17 cellular contexts compared by ENCODE assay signal in genomic region chr14:38616959-38617358, GRCh38.
DNase-seq lines count a peak whose midpoint lies in the region; ATAC-seq and TF ChIP-seq lines count a peak whose summit lies in the region.
"Had no signal": no experiment of that assay in that cellular context is flagged by ENCODE, and none has a peak within 500 bp of the region (broad histone marks: within the 10 kb centered on the region; RNA-seq: fewer than 3 reads in every experiment).

No MANE protein-coding gene starts in this region.

- H3K9me3 Mint-ChIP-seq in WTC11, result peaks cover 29% of the 10 kb centered on the region
- H3K9me3 Mint-ChIP-seq: activated CD4-positive, alpha-beta memory T cell treated with anti-CD3 and anti-CD28 coated beads, Interleukin-2, amount 10 ng/mL, durations not matched to agents 7 days and 5 days had no signal

- H3K4me3 Mint-ChIP-seq in WTC11, result no peak overlapping the region
- H3K4me3 Mint-ChIP-seq: activated CD4-positive, alpha-beta memory T cell treated with anti-CD3 and anti-CD28 coated beads, Interleukin-2, amount 10 ng/mL, durations not matched to agents 7 days and 5 days; memory B cell; stimulated activated naive CD8-positive, alpha-beta T cell treated with anti-CD3 and anti-CD28 coated beads, Interleukin-15, Interleukin-2, amounts not matched to agents 100 ng/mL and 50 ng/mL, for 24 hours had no signal

- POLR2A ChIA-PET in WTC11 (lab: Charles Lee), result no interaction called here

- peaks cover 4% of the 10 kb centered on the region; the same call in 1 of the 2 replicates for H3K27me3 Mint-ChIP-seq in WTC11 (ENCODE audit: low read depth)
- H3K27me3 Mint-ChIP-seq: activated CD4-positive, alpha-beta memory T cell treated with anti-CD3 and anti-CD28 coated beads, Interleukin-2, amount 10 ng/mL, durations not matched to agents 7 days and 5 days; memory B cell; stimulated activated naive CD8-positive, alpha-beta T cell treated with anti-CD3 and anti-CD28 coated beads, Interleukin-15, Interleukin-2, amounts not matched to agents 100 ng/mL and 50 ng/mL, for 24 hours had no signal

- TF ChIP-seq CTCF in VCaP (conservative IDR thresholded peaks at IDR 0.05) (no peak), esophagus squamous epithelium (IDR thresholded peaks at IDR 0.05) (no peak), WTC11 (IDR thresholded peaks at IDR 0.05) (no peak)

- no peaks in the 10 kb centered on the region for H3K9me3 ChIP-seq in esophagus squamous epithelium

- no peaks in the 10 kb centered on the region for H3K36me3 ChIP-seq in esophagus squamous epithelium

- no peak for TF ChIP-seq POLR2A in esophagus squamous epithelium (IDR thresholded peaks at IDR 0.05)

- no peaks in the 10 kb centered on the region for H3K27me3 ChIP-seq in esophagus squamous epithelium

- H3K4me3 ChIP-seq in esophagus squamous epithelium, result no peak overlapping the region
- H3K4me3 ChIP-seq: skin epidermis had no signal

- peaks cover 19% of the 10 kb centered on the region for H3K4me1 Mint-ChIP-seq in WTC11
- H3K4me1 Mint-ChIP-seq: activated CD4-positive, alpha-beta memory T cell treated with anti-CD3 and anti-CD28 coated beads, Interleukin-2, amount 10 ng/mL, durations not matched to agents 7 days and 5 days; memory B cell had no signal

- H3K27ac Mint-ChIP-seq in WTC11, result no peak overlapping the region
- H3K27ac Mint-ChIP-seq: activated CD4-positive, alpha-beta memory T cell treated with anti-CD3 and anti-CD28 coated beads, Interleukin-2, amount 10 ng/mL, durations not matched to agents 7 days and 5 days; memory B cell; stimulated activated naive CD8-positive, alpha-beta T cell treated with anti-CD3 and anti-CD28 coated beads, Interleukin-15, Interleukin-2, amounts not matched to agents 100 ng/mL and 50 ng/mL, for 24 hours had no signal

- DNase-seq in DMS153 (lab: John Stamatoyannopoulos, UW) (peak; percentile 50), DMS153 treated with DMSO at 0.1 percent for 48 hours (lab: John Stamatoyannopoulos, UW; ENCODE audit: unreplicated experiment) (no peak), NCI-H146 treated with DMSO at 0.1 percent for 48 hours (lab: John Stamatoyannopoulos, UW; ENCODE audit: unreplicated experiment) (peak; percentile 33), posterior cingulate gyrus (peak in 9 of 10 donors; percentile 17 to 88 (median 49)), esophagus squamous epithelium (lab: John Stamatoyannopoulos, UW) (no peak), WTC11 (ENCODE audit: low spot score) (no peak)
- no peak for DNase-seq in stimulated activated CD4-positive, alpha-beta T cell treated with anti-CD3 and anti-CD28 coated beads, Interleukin-2, amount 100 ng/mL, for 48 hours
- DNase-seq: 8988T; activated CD4-positive, alpha-beta memory T cell treated with anti-CD3 and anti-CD28 coated beads, Interleukin-2, amount 10 ng/mL, durations not matched to agents 7 days and 5 days; activated effector memory CD4-positive, alpha-beta T cell treated with anti-CD3 and anti-CD28 coated beads, Interleukin-2, amount 50 U/mL, for 16 hours; dermis blood vessel endothelial cell; Right ventricle myocardium superior had no signal

- H3K36me3 Mint-ChIP-seq in WTC11, result peaks cover 19% of the 10 kb centered on the region
- H3K36me3 Mint-ChIP-seq: memory B cell had no signal

- 20 to 53% methylated on average over 3 to 4 of the region's 4 CpGs for WGBS in esophagus squamous epithelium, 2 donors

- H3K27ac ChIP-seq in VCaP, result peak overlapping the region; percentile 20; the same call in 1 of the 2 replicates
- H3K27ac ChIP-seq in esophagus squamous epithelium, result no peak overlapping the region
- H3K27ac ChIP-seq: HL-60, skin epidermis had no signal

- no peaks in the 10 kb centered on the region for H3K4me1 ChIP-seq in esophagus squamous epithelium

- no peak; the same call in 1 of the 2 replicates for ATAC-seq in WTC11

- CTCF ChIA-PET in WTC11 (lab: Charles Lee), result no interaction called here

- intact Hi-C loops in posterior cingulate gyrus (cut with DNase I) (no loop called here), esophagus squamous epithelium (cut with DNase I) (no loop called here)

TF ChIP-seq in WTC11, 78 proteins besides CTCF, POLR2A, EP300 and RAD21 (continues in another document):
- TF ChIP-seq ZNF317 (CRISPR knock-in tag; IDR thresholded peaks at IDR 0.05; ENCODE audit: borderline replicate concordance, low read depth), result no peak
- TF ChIP-seq SOX15 (CRISPR knock-in tag; IDR thresholded peaks at IDR 0.05), result no peak
- TF ChIP-seq FOXJ3 (CRISPR knock-in tag; IDR thresholded peaks at IDR 0.05; ENCODE audit: borderline replicate concordance), result no peak
- no peak for TF ChIP-seq SMAD4 (CRISPR knock-in tag; IDR thresholded peaks at IDR 0.05)
- TF ChIP-seq, protein P1, sequence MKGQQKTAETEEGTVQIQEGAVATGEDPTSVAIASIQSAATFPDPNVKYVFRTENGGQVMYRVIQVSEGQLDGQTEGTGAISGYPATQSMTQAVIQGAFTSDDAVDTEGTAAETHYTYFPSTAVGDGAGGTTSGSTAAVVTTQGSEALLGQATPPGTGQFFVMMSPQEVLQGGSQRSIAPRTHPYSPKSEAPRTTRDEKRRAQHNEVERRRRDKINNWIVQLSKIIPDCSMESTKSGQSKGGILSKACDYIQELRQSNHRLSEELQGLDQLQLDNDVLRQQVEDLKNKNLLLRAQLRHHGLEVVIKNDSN (CRISPR knock-in tag; IDR thresholded peaks at IDR 0.05), result no peak
- no peak for TF ChIP-seq IRF1 (CRISPR knock-in tag; IDR thresholded peaks at IDR 0.05)
- no peak for TF ChIP-seq ATF1 (CRISPR knock-in tag; IDR thresholded peaks at IDR 0.05)
- no peak for TF ChIP-seq NR2C2 (CRISPR knock-in tag; IDR thresholded peaks at IDR 0.05)
- no peak for TF ChIP-seq HMGXB4 (CRISPR knock-in tag; IDR thresholded peaks at IDR 0.05)
- TF ChIP-seq, protein P2, sequence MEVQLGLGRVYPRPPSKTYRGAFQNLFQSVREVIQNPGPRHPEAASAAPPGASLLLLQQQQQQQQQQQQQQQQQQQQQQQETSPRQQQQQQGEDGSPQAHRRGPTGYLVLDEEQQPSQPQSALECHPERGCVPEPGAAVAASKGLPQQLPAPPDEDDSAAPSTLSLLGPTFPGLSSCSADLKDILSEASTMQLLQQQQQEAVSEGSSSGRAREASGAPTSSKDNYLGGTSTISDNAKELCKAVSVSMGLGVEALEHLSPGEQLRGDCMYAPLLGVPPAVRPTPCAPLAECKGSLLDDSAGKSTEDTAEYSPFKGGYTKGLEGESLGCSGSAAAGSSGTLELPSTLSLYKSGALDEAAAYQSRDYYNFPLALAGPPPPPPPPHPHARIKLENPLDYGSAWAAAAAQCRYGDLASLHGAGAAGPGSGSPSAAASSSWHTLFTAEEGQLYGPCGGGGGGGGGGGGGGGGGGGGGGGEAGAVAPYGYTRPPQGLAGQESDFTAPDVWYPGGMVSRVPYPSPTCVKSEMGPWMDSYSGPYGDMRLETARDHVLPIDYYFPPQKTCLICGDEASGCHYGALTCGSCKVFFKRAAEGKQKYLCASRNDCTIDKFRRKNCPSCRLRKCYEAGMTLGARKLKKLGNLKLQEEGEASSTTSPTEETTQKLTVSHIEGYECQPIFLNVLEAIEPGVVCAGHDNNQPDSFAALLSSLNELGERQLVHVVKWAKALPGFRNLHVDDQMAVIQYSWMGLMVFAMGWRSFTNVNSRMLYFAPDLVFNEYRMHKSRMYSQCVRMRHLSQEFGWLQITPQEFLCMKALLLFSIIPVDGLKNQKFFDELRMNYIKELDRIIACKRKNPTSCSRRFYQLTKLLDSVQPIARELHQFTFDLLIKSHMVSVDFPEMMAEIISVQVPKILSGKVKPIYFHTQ (CRISPR knock-in tag; IDR thresholded peaks at IDR 0.05), result no peak
- TF ChIP-seq, protein P3, sequence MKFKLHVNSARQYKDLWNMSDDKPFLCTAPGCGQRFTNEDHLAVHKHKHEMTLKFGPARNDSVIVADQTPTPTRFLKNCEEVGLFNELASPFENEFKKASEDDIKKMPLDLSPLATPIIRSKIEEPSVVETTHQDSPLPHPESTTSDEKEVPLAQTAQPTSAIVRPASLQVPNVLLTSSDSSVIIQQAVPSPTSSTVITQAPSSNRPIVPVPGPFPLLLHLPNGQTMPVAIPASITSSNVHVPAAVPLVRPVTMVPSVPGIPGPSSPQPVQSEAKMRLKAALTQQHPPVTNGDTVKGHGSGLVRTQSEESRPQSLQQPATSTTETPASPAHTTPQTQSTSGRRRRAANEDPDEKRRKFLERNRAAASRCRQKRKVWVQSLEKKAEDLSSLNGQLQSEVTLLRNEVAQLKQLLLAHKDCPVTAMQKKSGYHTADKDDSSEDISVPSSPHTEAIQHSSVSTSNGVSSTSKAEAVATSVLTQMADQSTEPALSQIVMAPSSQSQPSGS (CRISPR knock-in tag; IDR thresholded peaks at IDR 0.05; ENCODE audit: borderline replicate concordance, low read depth), result no peak

Comparison
In these comparisons a context has a peak if more than half of its experiments do, and no peak if none do; other contexts are left out.
1. DNase-seq: peak in DMS153 (single experiment), NCI-H146 treated with DMSO at 0.1 percent for 48 hours (single experiment) and posterior cingulate gyrus (9 of 10); none in DMS153 treated with DMSO at 0.1 percent for 48 hours (single experiment), esophagus squamous epithelium (single experiment), stimulated activated CD4-positive, alpha-beta T cell treated with anti-CD3 and anti-CD28 coated beads, Interleukin-2, amount 100 ng/mL, for 48 hours (0 of 2) and WTC11 (single experiment).